ENCODE assay signal across 8 cellular contexts in genomic region chr1:230917284-230918135, GRCh38. TPM values are rescaled to one million over a fixed set of nuclear protein-coding genes. Genes with fewer than 3 reads are reported as not detected.
A peak's percentile ranks its signal among the peaks of the same experiment; 100 is the strongest.
DNase-seq lines count a peak whose midpoint lies in the region; ATAC-seq and TF ChIP-seq lines count a peak whose summit lies in the region.

No MANE protein-coding gene starts in this region.

- TF ChIP-seq POLR2A in lower leg skin (IDR thresholded peaks at IDR 0.05) = no peak

- peak; percentile 4 for DNase-seq in DMS79 treated with DMSO at 0.1 percent for 48 hours (lab: John Stamatoyannopoulos, UW)
- DNase-seq in NCI-H510A treated with DMSO at 0.1 percent for 48 hours (lab: John Stamatoyannopoulos, UW) = peak; percentile 58
- DNase-seq in activated CD4-positive, alpha-beta T cell treated with anti-CD3 and anti-CD28 coated beads, Interleukin-2, amount 50 U/mL, for 1 hour = peak; percentile 72
- peak; percentile 64 for DNase-seq in dedifferentiated amniotic fluid mesenchymal stem cell (ENCODE audit: extremely low spot score)
- peak; percentile 69 to 94 for DNase-seq in lower leg skin (ENCODE audit: low spot score in 2 of 2)
- DNase-seq in stimulated activated CD4-positive, alpha-beta T cell treated with anti-CD3 and anti-CD28 coated beads, TNF-alpha, amount 100 ng/mL, for 48 hours (ENCODE audit: low read depth in 3 of 3) = peak; percentile 11 to 69 (median 66)

- peak; percentile 57 for ATAC-seq in HG02798 (IDR thresholded peaks at IDR 0.05; ENCODE audit: poor library complexity, unreplicated experiment)
- no peak for ATAC-seq in GM21423 (IDR thresholded peaks at IDR 0.05; ENCODE audit: unreplicated experiment)

- no peak overlapping the region for H3K4me3 ChIP-seq in lower leg skin (ENCODE audit: low read depth, poor library complexity, severe bottlenecking)

- intact Hi-C loops in lower leg skin (cut with DNase I; ENCODE audit: low total_unique reads) = loop anchor here (5.0 to 10.0 kb wide), 2 partner anchors 123 to 290 kb away; no protein-coding TSS in a partner anchor

- 56 to 58% methylated on average over 15 of the region's 15 CpGs for WGBS in lower leg skin, 2 donors

- no peak for TF ChIP-seq CTCF in lower leg skin (IDR thresholded peaks at IDR 0.05)

RNA-seq across cellular contexts. Expression of gene C1orf198, which starts 49.2 kb away (rescaled TPM):
- 10 to 100 TPM; 71.1 to 80.1 (median 73.3) TPM for total RNA-seq in lower leg skin

Comparison
In these comparisons a context has a peak if more than half of its experiments do, and no peak if none do; other contexts are left out.
1. DNase-seq: peak in every context shown above with its lines; median percentile 82 in lower leg skin; 72 in activated CD4-positive, alpha-beta T cell treated with anti-CD3 and anti-CD28 coated beads, Interleukin-2, amount 50 U/mL, for 1 hour; 66 in stimulated activated CD4-positive, alpha-beta T cell treated with anti-CD3 and anti-CD28 coated beads, TNF-alpha, amount 100 ng/mL, for 48 hours; 64 in dedifferentiated amniotic fluid mesenchymal stem cell; 58 in NCI-H510A treated with DMSO at 0.1 percent for 48 hours; 4 in DMS79 treated with DMSO at 0.1 percent for 48 hours.